In genomic region chr20:1029980-1030379, GRCh38 we compare ENCODE assay signal across 25 cellular contexts. TPM values are rescaled to one million over a fixed set of nuclear protein-coding genes. Genes with fewer than 3 reads are reported as not detected.
A peak's percentile ranks its signal among the peaks of the same experiment; 100 is the strongest.
DNase-seq lines count a peak whose midpoint lies in the region; ATAC-seq, FAIRE-seq and TF ChIP-seq lines count a peak whose summit lies in the region.
"Had no signal": no experiment of that assay in that cellular context is flagged by ENCODE, and none has a peak within 500 bp of the region (broad histone marks: within the 10 kb centered on the region; RNA-seq: fewer than 3 reads in every experiment).

No MANE protein-coding gene starts in this region.

- H2BK5ac ChIP-seq in H1 (ENCODE audit: low read depth, low read length), result no peak overlapping the region
- no peak overlapping the region for H2BK5ac ChIP-seq in neuronal stem cell (ENCODE audit: low read length)

- TF ChIP-seq CTCF in GM23338 (conservative IDR thresholded peaks at IDR 0.05; ENCODE audit: low read depth in 2 of 2) (no peak), H1 (IDR thresholded peaks at IDR 0.05; ENCODE audit: control extremely low read depth in 1 of 3, insufficient read depth in 1 of 3, low read depth in 1 of 3, low read length in 3 of 3) (no peak)

- no peak for DNase-seq in GM23338 (ENCODE audit: low spot score)
- DNase-seq in OCI-M1 (lab: John Stamatoyannopoulos, UW), result peak; percentile 19
- DNase-seq in H1 (ENCODE audit: low read depth in 1 of 2, low spot score in 2 of 2), result no peak
- no peak for DNase-seq in neuronal stem cell (ENCODE audit: low spot score)
- DNase-seq in cerebellar cortex (ENCODE audit: low spot score), result no peak
- no peak for DNase-seq in NCI-H2196 treated with DMSO at 0.1 percent for 48 hours (lab: John Stamatoyannopoulos, UW; ENCODE audit: unreplicated experiment)
- DNase-seq: 8988T; ACHN; AML-193; BE2C; Calu3; CD4-positive, alpha-beta T cell; CD8-positive, alpha-beta memory T cell; COR-L47; DND-41; GOT3; H7 had no signal

- H3K14ac ChIP-seq in H1 (ENCODE audit: insufficient read length) (no peak overlapping the region), neuronal stem cell (ENCODE audit: low read length) (no peak overlapping the region)

- no peaks in the 10 kb centered on the region for H4K20me1 ChIP-seq in GM23338 (replicated peaks; ENCODE audit: insufficient read depth)
- H4K20me1 ChIP-seq in H1 (replicated peaks in 1 of 2; ENCODE audit: control insufficient read depth in 1 of 2, insufficient read depth in 2 of 2, low read length in 2 of 2), result no peaks in the 10 kb centered on the region
- H4K20me1 ChIP-seq: BLaER1 treated with 17β-estradiol and CSF1 and Interleukin-3, amounts not matched to agents 10 nM and 100 nM had no signal

- no peak overlapping the region for H2BK20ac ChIP-seq in H1 (ENCODE audit: low read length)

- no peak for TF ChIP-seq POLR2A in H1 (IDR thresholded peaks at IDR 0.05; ENCODE audit: control extremely low read depth in 1 of 2, low read depth in 2 of 2, low read length in 2 of 2)

- no peaks in the 10 kb centered on the region for H3F3A ChIP-seq in GM23338 (replicated peaks; ENCODE audit: low read depth)

- H2AFZ ChIP-seq in GM23338 (peak overlapping the region; percentile 8), H1 (ENCODE audit: low read length) (0 out of 2 replicates have a peak overlapping the region, but pooled peaks have one; percentile 52), neuronal stem cell (ENCODE audit: low read length) (peak overlapping the region; percentile 60)

- no peaks in the 10 kb centered on the region for H3K36me3 ChIP-seq in GM23338 (ENCODE audit: insufficient read depth)
- no peaks in the 10 kb centered on the region for H3K36me3 ChIP-seq in H1 (ENCODE audit: control insufficient read depth in 2 of 4, insufficient read depth in 4 of 4, low read length in 3 of 4)
- no peaks in the 10 kb centered on the region for H3K36me3 ChIP-seq in neuronal stem cell (replicated peaks in 1 of 2; ENCODE audit: control insufficient read depth in 2 of 2, insufficient read depth in 2 of 2, low read length in 2 of 2)
- H3K36me3 ChIP-seq: BE2C; BLaER1 treated with 17β-estradiol and CSF1 and Interleukin-3, amounts not matched to agents 10 nM and 100 nM had no signal

- 0 out of 2 replicates have a peak, but pooled peaks cover 18% of the 10 kb centered on the region for H3K9me2 ChIP-seq in GM23338 (ENCODE audit: insufficient read depth)

- H3K9me3 ChIP-seq in H1 (ENCODE audit: insufficient read depth in 2 of 2, low read depth in 1 of 2, low read length in 1 of 2) (no peaks in the 10 kb centered on the region), neuronal stem cell (replicated peaks in 1 of 2; ENCODE audit: control insufficient read depth in 2 of 2, insufficient read depth in 1 of 2, low read depth in 1 of 2, low read length in 2 of 2) (no peaks in the 10 kb centered on the region)
- H3K9me3 ChIP-seq: BE2C had no signal

- CTCF ChIA-PET in H1 (lab: Charles Lee; ENCODE audit: partially characterized antibody), result interaction anchor here (0.8 to 1.9 kb wide), 2 partner anchors 73 to 79 kb away, joined by 3 to 5 read pairs; no protein-coding TSS in a partner anchor

- H2BK12ac ChIP-seq in H1 (ENCODE audit: low read depth, low read length) (no peak overlapping the region), neuronal stem cell (ENCODE audit: low read length) (no peak overlapping the region)

- no peak overlapping the region for H4K5ac ChIP-seq in H1 (ENCODE audit: insufficient read length, low read depth, low read length)

- H3K23me2 ChIP-seq in H1 (ENCODE audit: low read depth, low read length), result no peaks in the 10 kb centered on the region

- H3K4me2 ChIP-seq in GM23338, result no peak overlapping the region
- no peak overlapping the region for H3K4me2 ChIP-seq in H1 (ENCODE audit: insufficient read depth in 1 of 2, low read depth in 2 of 2, low read length in 2 of 2)
- H3K4me2 ChIP-seq in neuronal stem cell (ENCODE audit: insufficient read depth, low read length, poor library complexity, severe bottlenecking), result no peak overlapping the region
- H3K4me2 ChIP-seq: A549 had no signal

- H3K4me3 ChIP-seq in GM23338 (no peak overlapping the region), H1 (ENCODE audit: extremely low read depth in 1 of 4, insufficient read depth in 2 of 4, low read depth in 3 of 4, low read length in 4 of 4) (no peak overlapping the region), neuronal stem cell (ENCODE audit: low read length in 2 of 2) (no peak overlapping the region)
- H3K4me3 ChIP-seq: A549; BLaER1 treated with 17β-estradiol and CSF1 and Interleukin-3, amounts not matched to agents 10 nM and 100 nM had no signal

- ATAC-seq in GM23338 (no peak), GM19351 (IDR thresholded peaks at IDR 0.05; ENCODE audit: unreplicated experiment) (no peak)
- ATAC-seq: A549, HCT116 had no signal

- H3K4me1 ChIP-seq in GM23338 (ENCODE audit: insufficient read depth) (no peaks in the 10 kb centered on the region), H1 (replicated peaks in 1 of 4; ENCODE audit: control insufficient read depth in 3 of 4, insufficient read depth in 4 of 4, low read length in 3 of 4) (no peaks in the 10 kb centered on the region), neuronal stem cell (ENCODE audit: control insufficient read depth in 2 of 2, insufficient read depth in 1 of 2, low read depth in 1 of 2, low read length in 2 of 2) (no peaks in the 10 kb centered on the region)
- H3K4me1 ChIP-seq: A549, BE2C had no signal

- H3K27ac ChIP-seq in GM23338 (ENCODE audit: low read depth), result no peak overlapping the region
- H3K27ac ChIP-seq in H1 (ENCODE audit: low read depth, low read length), result no peak overlapping the region
- no peak overlapping the region for H3K27ac ChIP-seq in neuronal stem cell (replicated peaks; ENCODE audit: low read length)
- H3K27ac ChIP-seq: A549; BLaER1 treated with 17β-estradiol and CSF1 and Interleukin-3, amounts not matched to agents 10 nM and 100 nM had no signal

- H3K27ac Mint-ChIP-seq in GM23338, result no peak overlapping the region
- H3K27ac Mint-ChIP-seq: CD4-positive, alpha-beta T cell; CD8-positive, alpha-beta memory T cell had no signal

- H3K56ac ChIP-seq in H1 (replicated peaks; ENCODE audit: insufficient read length, low read depth, low read length), result no peak overlapping the region

- POLR2A ChIA-PET in H1 (lab: Charles Lee; ENCODE audit: partially characterized antibody), result interaction anchor here (0.6 kb wide), 1 partner anchor 10 kb away, joined by 4 read pairs; no protein-coding TSS in a partner anchor

- H2AK5ac ChIP-seq in H1 (ENCODE audit: low read depth, low read length), result no peak overlapping the region
- no peak overlapping the region for H2AK5ac ChIP-seq in neuronal stem cell (ENCODE audit: low read depth, low read length)

- no peak overlapping the region for H3K18ac ChIP-seq in H1 (ENCODE audit: extremely low read depth, low read length)
- peak overlapping the region; percentile 39 for H3K18ac ChIP-seq in neuronal stem cell (ENCODE audit: low read length)

- no peak overlapping the region for H4K91ac ChIP-seq in H1 (replicated peaks; ENCODE audit: insufficient read length, low read length)
- no peak overlapping the region for H4K91ac ChIP-seq in neuronal stem cell (ENCODE audit: low read depth, low read length, poor library complexity)

- no peak for TF ChIP-seq EP300 in H1 (IDR thresholded peaks at IDR 0.05; ENCODE audit: borderline replicate concordance in 1 of 2, low read depth in 2 of 2, low read length in 2 of 2)

- H3K23ac ChIP-seq in H1 (ENCODE audit: insufficient read length) (no peak overlapping the region), neuronal stem cell (ENCODE audit: low read depth, low read length, poor library complexity) (no peak overlapping the region)

- H3K27me3 ChIP-seq in GM23338 (ENCODE audit: insufficient read depth) (no peaks in the 10 kb centered on the region), H1 (replicated peaks in 1 of 4; ENCODE audit: control insufficient read depth in 3 of 4, extremely low read depth in 1 of 4, insufficient read depth in 3 of 4, low read length in 3 of 4) (no peaks in the 10 kb centered on the region; a peak in 1 of 7 replicates), neuronal stem cell (ENCODE audit: control insufficient read depth in 3 of 3, insufficient read depth in 3 of 3, low read depth in 1 of 3, low read length in 3 of 3) (no peaks in the 10 kb centered on the region)
- H3K27me3 ChIP-seq: BE2C; BLaER1 treated with 17β-estradiol and CSF1 and Interleukin-3, amounts not matched to agents 10 nM and 100 nM had no signal

- no peaks in the 10 kb centered on the region for H3K4me1 Mint-ChIP-seq in GM23338
- H3K4me1 Mint-ChIP-seq: CD8-positive, alpha-beta memory T cell had no signal

- no peak overlapping the region for H3K4me3 Mint-ChIP-seq in GM23338
- H3K4me3 Mint-ChIP-seq: CD14-positive monocyte; CD4-positive, alpha-beta T cell; CD8-positive, alpha-beta memory T cell had no signal

- H3K79me2 ChIP-seq in GM23338 (replicated peaks; ENCODE audit: insufficient read depth), result no peaks in the 10 kb centered on the region
- no peaks in the 10 kb centered on the region for H3K79me2 ChIP-seq in H1 (ENCODE audit: control insufficient read depth in 1 of 2, insufficient read depth in 2 of 2, low read length in 2 of 2)

- H3K4ac ChIP-seq in H1 (replicated peaks; ENCODE audit: insufficient read length, low read depth, low read length) (no peak overlapping the region), neuronal stem cell (ENCODE audit: low read length) (no peak overlapping the region)

- H2BK15ac ChIP-seq in H1 (ENCODE audit: low read length) (no peak overlapping the region), neuronal stem cell (ENCODE audit: low read length) (no peak overlapping the region)

- TF ChIP-seq RAD21 in H1 (IDR thresholded peaks at IDR 0.05 in 1 of 2, conservative IDR thresholded peaks at IDR 0.05 in 1 of 2; ENCODE audit: low read depth in 2 of 2, low read length in 2 of 2), result no peak

- no peaks in the 10 kb centered on the region for H3K36me3 Mint-ChIP-seq in GM23338 (ENCODE audit: low read depth)
- H3K36me3 Mint-ChIP-seq: CD14-positive monocyte had no signal

- H4K8ac ChIP-seq in H1 (ENCODE audit: extremely low read depth, insufficient read depth, low read length) (no peak overlapping the region), neuronal stem cell (ENCODE audit: low read depth, low read length) (no peak overlapping the region)

- H3K9ac ChIP-seq in H1 (replicated peaks in 1 of 4; ENCODE audit: extremely low read depth in 1 of 4, low read depth in 3 of 4, low read length in 3 of 4), result no peak overlapping the region
- H3K9ac ChIP-seq in neuronal stem cell (ENCODE audit: low read depth, low read length, poor library complexity), result no peak overlapping the region
- H3K9ac ChIP-seq: BLaER1 treated with 17β-estradiol and CSF1 and Interleukin-3, amounts not matched to agents 10 nM and 100 nM had no signal

- WGBS in H1 (ENCODE audit: extremely low coverage in 1 of 2, insufficient coverage in 1 of 2, insufficient read length in 1 of 2, insufficient replicate concordance in 2 of 2, low coverage in 1 of 2, low lambda C conversion rate in 2 of 2, missing lambda C conversion rate in 1 of 2), 2 experiments, result 84% methylated on average over 7 of the region's 7 CpGs; no CpG with 5 or more reads in 1 of the 2 experiments
- WGBS in neuronal stem cell (ENCODE audit: extremely low coverage in 2 of 2, insufficient read length in 2 of 2, insufficient replicate concordance in 1 of 2), 2 donors, result no CpG with 5 or more reads among the region's 7 CpGs

- no peak for FAIRE-seq in H1 (lab: Jason Lieb, UNC)
- FAIRE-seq: A549, G401.6, GM12892, GM19239 had no signal

- H3K79me1 ChIP-seq in H1 (ENCODE audit: low read depth, low read length), result no peaks in the 10 kb centered on the region
- H3K79me1 ChIP-seq in neuronal stem cell (ENCODE audit: low read depth, low read length), result no peaks in the 10 kb centered on the region

- peaks cover 2% of the 10 kb centered on the region for H3K27me3 Mint-ChIP-seq in GM23338 (ENCODE audit: insufficient read depth, low read depth, poor library complexity)

- H3K9me3 Mint-ChIP-seq in GM23338, result no peaks in the 10 kb centered on the region
- H3K9me3 Mint-ChIP-seq: CD4-positive, alpha-beta T cell had no signal

- H2BK120ac ChIP-seq in H1 (replicated peaks; ENCODE audit: low read depth, low read length) (no peak overlapping the region), neuronal stem cell (ENCODE audit: low read depth, low read length) (no peak overlapping the region)

RNA-seq across cellular contexts. Expression of gene RSPO4, which starts 27.9 kb away (rescaled TPM):
- total RNA-seq in GM23338 (2014; rRNA removed; shearing (Covaris generic)), result 0.74 and 2.8 TPM in 2 replicates
- polyA plus RNA-seq in GM23338 (2016; fragmentation: Nextera tagmentation; extraction: Ambion mirVana) (3.6 and 4.5 TPM in 2 replicates), H1 (2011; rRNA removed) (3.4 and 5.9 TPM in 2 replicates)
- total RNA-seq in H1 (2021; fragmentation: NEBNext Ultra II Directional; extraction: Animal tissue kit (Norgen Biotek cat#: 25700)), result 5.1 and 6.4 TPM in 2 replicates
- 3.3 TPM for polyA plus RNA-seq in H1 (2011; cell fraction: cytosol; rRNA removed)
- 18.4 TPM for polyA plus RNA-seq in H1 (2011; cell fraction: nucleus; rRNA removed)
- polyA plus RNA-seq in H1 (2012, experiment 1 of 2), result 4.3 to 10.2 TPM (median 7.7 TPM) in 4 replicates
- polyA plus RNA-seq in H1 (2012, experiment 2 of 2), result 5.2 TPM
- 4.7 TPM for polyA plus RNA-seq in H1 (2013, experiment 1 of 2)
- polyA plus RNA-seq in H1 (2013, experiment 2 of 2), result 4.8 TPM
- 1.1 and 1.2 TPM in 2 replicates for polyA minus RNA-seq in H1 (2011; rRNA and poly(A)+ RNA removed)
- polyA minus RNA-seq in H1 (2011; cell fraction: cytosol; rRNA and poly(A)+ RNA removed), result 1.1 TPM
- 2.2 TPM for polyA minus RNA-seq in H1 (2011; cell fraction: nucleus; rRNA and poly(A)+ RNA removed)
- 0.98 TPM for polyA plus RNA-seq in neuronal stem cell (2013, experiment 1 of 2)
- polyA plus RNA-seq in neuronal stem cell (2013, experiment 2 of 2), result 0.90 TPM
- total RNA-seq: Calu3; CD8-positive, alpha-beta memory T cell had no signal
- polyA plus RNA-seq: A549; CD14-positive monocyte; CD8-positive, alpha-beta memory T cell had no signal

Comparison
In these comparisons a context has a peak if more than half of its experiments do, and no peak if none do; other contexts are left out.
1. H2AFZ ChIP-seq: peak in every context shown above with its lines; median percentile 60 in neuronal stem cell; 52 in H1; 8 in GM23338.